In the genomic region with DNA sequence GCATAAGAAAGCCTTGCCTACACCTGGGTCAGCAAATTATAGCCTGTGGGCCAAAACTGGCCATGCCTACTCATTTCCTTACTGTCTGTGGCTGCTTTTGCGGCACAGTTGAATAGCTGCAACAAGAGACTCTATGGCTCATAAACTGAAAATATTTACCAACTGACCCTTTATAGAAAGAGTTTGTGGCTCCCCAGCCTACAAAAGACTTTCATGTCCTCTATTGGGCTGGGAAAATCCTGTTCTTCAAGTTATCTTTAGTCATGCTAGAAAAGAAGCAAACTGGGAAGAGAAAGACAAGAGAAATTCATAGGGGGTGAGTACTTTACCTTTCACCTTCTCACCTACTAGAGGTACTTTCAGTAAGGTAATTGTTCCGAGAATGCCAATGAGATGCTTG, we compare ENCODE assay signal across 10 cellular contexts.
DNase-seq lines count a peak whose midpoint lies in the region; ATAC-seq, FAIRE-seq and TF ChIP-seq lines count a peak whose summit lies in the region.
"Had no signal": no experiment of that assay in that cellular context is flagged by ENCODE, and none has a peak within 500 bp of the region (broad histone marks: within the 10 kb centered on the region; RNA-seq: fewer than 3 reads in every experiment).

No MANE protein-coding gene starts in this region.

- no peak for FAIRE-seq in kidney (lab: Jason Lieb, UNC)

- no peak for TF ChIP-seq CTCF in osteoblast (IDR thresholded peaks at IDR 0.05; ENCODE audit: extremely low read depth, low read depth, low read length)
- no peak for TF ChIP-seq CTCF in kidney (IDR thresholded peaks at IDR 0.05; ENCODE audit: borderline replicate concordance, extremely low read depth, insufficient read depth)

- no peak overlapping the region for H3K9ac ChIP-seq in kidney (ENCODE audit: low read length in 2 of 2)

- H3K4me3 ChIP-seq in osteoblast (ENCODE audit: insufficient read depth, low read length), result no peak overlapping the region
- H3K4me3 ChIP-seq in kidney (ENCODE audit: low read length in 2 of 2), result no peak overlapping the region
- H3K4me3 ChIP-seq: ovary had no signal

- H3K9me3 ChIP-seq in osteoblast (ENCODE audit: low read depth, low read length) (no peaks in the 10 kb centered on the region), kidney (ENCODE audit: control insufficient read depth in 1 of 2, low read length in 2 of 2) (no peaks in the 10 kb centered on the region)
- H3K9me3 ChIP-seq: ovary had no signal

- H3K27ac ChIP-seq in osteoblast (ENCODE audit: low read depth, low read length), result peak overlapping the region; percentile 57
- no peak overlapping the region for H3K27ac ChIP-seq in kidney (ENCODE audit: low read depth in 2 of 2, low read length in 2 of 2)
- H3K27ac ChIP-seq: ovary had no signal

- ATAC-seq in GM18907 (IDR thresholded peaks at IDR 0.05; ENCODE audit: unreplicated experiment), result peak; percentile 87
- peak; percentile 88 for ATAC-seq in HG02759 (IDR thresholded peaks at IDR 0.05; ENCODE audit: unreplicated experiment)

- H3K27me3 ChIP-seq in osteoblast (ENCODE audit: insufficient read depth, low read length), result no peaks in the 10 kb centered on the region
- H3K27me3 ChIP-seq: ovary had no signal

- no peaks in the 10 kb centered on the region for H3K79me2 ChIP-seq in osteoblast (ENCODE audit: insufficient read depth, low read length)

- H3K4me1 ChIP-seq in osteoblast (ENCODE audit: insufficient read depth, low read length) (peaks cover 24% of the 10 kb centered on the region), kidney (ENCODE audit: control insufficient read depth in 1 of 2, insufficient read depth in 1 of 2, low read depth in 1 of 2, low read length in 2 of 2) (no peaks in the 10 kb centered on the region)

- DNase-seq in NCI-H226, result peak; percentile 72
- peak; percentile 55 for DNase-seq in osteoblast (ENCODE audit: insufficient read length, low spot score, missing footprints)
- DNase-seq in NCI-H2196 treated with DMSO at 0.1 percent for 48 hours (lab: John Stamatoyannopoulos, UW; ENCODE audit: unreplicated experiment), result no peak
- DNase-seq in T1000 (lab: John Stamatoyannopoulos, UW), result no peak
- DNase-seq in kidney, result no peak
- DNase-seq: erythroblast, NCI-H510A treated with DMSO at 0.1 percent for 48 hours, ovary had no signal

- intact Hi-C loops in kidney (cut with DNase I), result no loop called here

- H2AFZ ChIP-seq in osteoblast (ENCODE audit: low read length), result no peak overlapping the region

- peaks cover 3% of the 10 kb centered on the region for H3K36me3 ChIP-seq in osteoblast (ENCODE audit: insufficient read depth, low read length)
- peaks cover 2 to 6% of the 10 kb centered on the region in 2 donors for H3K36me3 ChIP-seq in kidney (ENCODE audit: control insufficient read depth in 1 of 2, insufficient read depth in 2 of 2, low read length in 2 of 2)
- H3K36me3 ChIP-seq: ovary had no signal

- peak overlapping the region; percentile 26 for H3K4me2 ChIP-seq in osteoblast (ENCODE audit: insufficient read depth, low read length)

- no peaks in the 10 kb centered on the region for H4K20me1 ChIP-seq in osteoblast (ENCODE audit: insufficient read depth, low read length)

Comparison
In these comparisons a context has a peak if more than half of its experiments do, and no peak if none do; other contexts are left out.
1. DNase-seq: peak in NCI-H226 (single experiment) and osteoblast (single experiment); none in NCI-H2196 treated with DMSO at 0.1 percent for 48 hours (single experiment), T1000 (single experiment) and kidney (single experiment).